Comparison of ENCODE assay signal across 17 cellular contexts in genomic region chr22:35752172-35752832, GRCh38. TPM values are rescaled to one million over a fixed set of nuclear protein-coding genes. Genes with fewer than 3 reads are reported as not detected.
DNase-seq lines count a peak whose midpoint lies in the region; ATAC-seq, FAIRE-seq and TF ChIP-seq lines count a peak whose summit lies in the region.
"Had no signal": no experiment of that assay in that cellular context is flagged by ENCODE, and none has a peak within 500 bp of the region (broad histone marks: within the 10 kb centered on the region; RNA-seq: fewer than 3 reads in every experiment).

No MANE protein-coding gene starts in this region.

- dilution Hi-C loops in mammary epithelial cell (cut with HindIII; ENCODE audit: low sequenced_read_pairs) = no loop called here

- WGBS in mammary epithelial cell (ENCODE audit: low coverage, missing lambda C conversion rate) = 86% methylated on average over 5 of the region's 5 CpGs

- H3F3A ChIP-seq in DOHH2 (ENCODE audit: control insufficient read depth, insufficient read depth) (peaks cover 75% of the 10 kb centered on the region), Loucy (ENCODE audit: low read depth) (no peaks in the 10 kb centered on the region)

- H3K9me3 ChIP-seq in DOHH2 (ENCODE audit: control insufficient read depth, insufficient read depth, low read length) (no peaks in the 10 kb centered on the region), Loucy (ENCODE audit: insufficient read depth, low read depth, low read length) (no peaks in the 10 kb centered on the region), mammary epithelial cell (replicated peaks; ENCODE audit: insufficient read depth, low read length) (no peaks in the 10 kb centered on the region)
- H3K9me3 ChIP-seq: mucosa of descending colon, SK-N-SH had no signal

- no peak for FAIRE-seq in frontal cortex (lab: Jason Lieb, UNC)

- DNase-seq in WTC11 (ENCODE audit: low spot score) (no peak), naive B cell (peak; percentile 25), frontal cortex (ENCODE audit: low spot score in 2 of 2) (no peak), mammary epithelial cell (no peak)
- DNase-seq: C1 segment of cervical spinal cord; HCEC 1CT; mucosa of descending colon; NCI-H510A treated with DMSO at 0.1 percent for 48 hours; SK-N-SH; stimulated activated CD4-positive, alpha-beta T cell treated with anti-CD3 and anti-CD28 coated beads, Interleukin-4, amount 100 ng/mL, for 24 hours; stimulated activated naive CD4-positive, alpha-beta T cell had no signal

- H3K9me2 ChIP-seq in DOHH2 (replicated peaks; ENCODE audit: control insufficient read depth, low read length) (no peaks in the 10 kb centered on the region), Loucy (replicated peaks; ENCODE audit: low read depth, low read length) (no peaks in the 10 kb centered on the region)
- H3K9me2 ChIP-seq: SK-N-SH had no signal

- TF ChIP-seq CTCF in DOHH2 (IDR thresholded peaks at IDR 0.05; ENCODE audit: low read depth, low read length, poor library complexity, severe bottlenecking) (peak; percentile 22), Loucy (conservative IDR thresholded peaks at IDR 0.05; ENCODE audit: low read length) (no peak), WTC11 (IDR thresholded peaks at IDR 0.05) (no peak), mammary epithelial cell (conservative IDR thresholded peaks at IDR 0.05 in 1 of 2, IDR thresholded peaks at IDR 0.05 in 1 of 2; ENCODE audit: extremely low read depth in 1 of 2, insufficient read depth in 1 of 2, low read depth in 1 of 2, low read length in 2 of 2) (no peak)

- POLR2A ChIA-PET in WTC11 (lab: Charles Lee) = interaction anchor here (0.6 kb wide), 1 partner anchor 75 kb away, joined by 3 read pairs; no protein-coding TSS in a partner anchor

- H3K27ac ChIP-seq in DOHH2 (ENCODE audit: low read depth, low read length) (peak overlapping the region; percentile 100), mammary epithelial cell (ENCODE audit: insufficient read depth, low read depth, low read length) (no peak overlapping the region)

- ATAC-seq in WTC11 (peak; percentile 43), naive B cell (ENCODE audit: low read depth in 2 of 2) (peak; percentile 29 to 49), GM18907 (IDR thresholded peaks at IDR 0.05; ENCODE audit: unreplicated experiment) (no peak), GM18520 (IDR thresholded peaks at IDR 0.05; ENCODE audit: unreplicated experiment) (no peak)
- ATAC-seq: activated CD4-positive, CD25-positive, alpha-beta regulatory T cell treated with anti-CD3 and anti-CD28 coated beads, Interleukin-2, amount 50 U/mL, for 24 hours; mucosa of descending colon had no signal

- H3K4me1 ChIP-seq in DOHH2 (ENCODE audit: control insufficient read depth, low read length) (peaks cover 99% of the 10 kb centered on the region), Loucy (ENCODE audit: insufficient read depth, low read length, poor library complexity, severe bottlenecking) (peaks cover 38% of the 10 kb centered on the region), mammary epithelial cell (ENCODE audit: insufficient read depth, low read length) (no peaks in the 10 kb centered on the region)

- H3K9ac ChIP-seq in Loucy (ENCODE audit: low read depth, low read length, poor library complexity, severe bottlenecking) = no peak overlapping the region
- H3K9ac ChIP-seq in mammary epithelial cell (ENCODE audit: insufficient read depth, low read length) = no peak overlapping the region
- H3K9ac ChIP-seq: SK-N-SH had no signal

- H3K4me1 Mint-ChIP-seq in WTC11 (peaks cover 59% of the 10 kb centered on the region), naive B cell (peaks cover 26 to 33% (median 31%) of the 10 kb centered on the region in 3 donors)

- H4K20me1 ChIP-seq in DOHH2 (ENCODE audit: control insufficient read depth, insufficient read depth, low read depth, low read length) (no peaks in the 10 kb centered on the region), Loucy (ENCODE audit: insufficient read depth, low read length, poor library complexity, severe bottlenecking) (no peaks in the 10 kb centered on the region), mammary epithelial cell (ENCODE audit: insufficient read depth, low read length) (no peaks in the 10 kb centered on the region)

- H3K4me3 ChIP-seq in DOHH2 (ENCODE audit: low read length) = peak overlapping the region; percentile 73
- H3K4me3 ChIP-seq in Loucy (ENCODE audit: low read length, poor library complexity, severe bottlenecking) = no peak overlapping the region
- no peak overlapping the region for H3K4me3 ChIP-seq in mammary epithelial cell (replicated peaks in 1 of 3; ENCODE audit: insufficient read depth in 1 of 3, low read depth in 2 of 3, low read length in 3 of 3)
- H3K4me3 ChIP-seq: mucosa of descending colon had no signal

- no peaks in the 10 kb centered on the region for H3K27me3 Mint-ChIP-seq in WTC11 (ENCODE audit: low read depth)
- peaks cover 74 to 80% (median 74%) of the 10 kb centered on the region in 3 donors for H3K27me3 Mint-ChIP-seq in naive B cell

- no peak overlapping the region for H3K4me3 Mint-ChIP-seq in WTC11
- peak overlapping the region in 5 of 8 donors; percentile 14 to 53 (median 29) for H3K4me3 Mint-ChIP-seq in naive B cell

- H3K9me3 Mint-ChIP-seq in WTC11 (no peaks in the 10 kb centered on the region), naive B cell (peaks cover 0 to 3% (median 0%) of the 10 kb centered on the region in 7 donors)

- H3K36me3 Mint-ChIP-seq in WTC11 (peaks cover 6% of the 10 kb centered on the region; the same call in 1 of the 2 replicates), naive B cell (no peaks in the 10 kb centered on the region)

- peak overlapping the region; percentile 95 for H3K4me2 ChIP-seq in DOHH2 (ENCODE audit: low read length)
- H3K4me2 ChIP-seq in Loucy (ENCODE audit: low read depth, low read length, poor library complexity, severe bottlenecking) = peak overlapping the region; percentile 9
- no peak overlapping the region for H3K4me2 ChIP-seq in mammary epithelial cell (ENCODE audit: insufficient read depth, low read depth, low read length)
- H3K4me2 ChIP-seq: SK-N-SH had no signal

- H3K27ac Mint-ChIP-seq in WTC11 (peak overlapping the region; percentile 88), naive B cell (no peak overlapping the region)

- H3K79me2 ChIP-seq in DOHH2 (ENCODE audit: control insufficient read depth, low read length) = peaks cover 52% of the 10 kb centered on the region
- H3K79me2 ChIP-seq in Loucy (ENCODE audit: insufficient read depth, low read length) = no peaks in the 10 kb centered on the region
- peaks cover 2% of the 10 kb centered on the region for H3K79me2 ChIP-seq in mammary epithelial cell (ENCODE audit: insufficient read depth, low read length)

- H2AFZ ChIP-seq in Loucy (ENCODE audit: low read length) (no peak overlapping the region), mammary epithelial cell (ENCODE audit: low read depth, low read length) (no peak overlapping the region)

- no peaks in the 10 kb centered on the region for H3K27me3 ChIP-seq in DOHH2 (ENCODE audit: control insufficient read depth, low read length)
- H3K27me3 ChIP-seq in Loucy (ENCODE audit: insufficient read depth, low read length, poor library complexity, severe bottlenecking) = no peaks in the 10 kb centered on the region
- no peaks in the 10 kb centered on the region for H3K27me3 ChIP-seq in mammary epithelial cell (ENCODE audit: insufficient read depth, low read length)

- no TSS peak for BruUV-seq in mammary epithelial cell (replicated peaks; lab: Mats Ljungman, UMichigan)

- H3K36me3 ChIP-seq in DOHH2 (ENCODE audit: control insufficient read depth, low read length) = peaks cover 56% of the 10 kb centered on the region
- H3K36me3 ChIP-seq in Loucy (ENCODE audit: insufficient read depth, low read length) = no peaks in the 10 kb centered on the region
- H3K36me3 ChIP-seq in mammary epithelial cell (ENCODE audit: insufficient read depth, low read length) = peaks cover 17% of the 10 kb centered on the region

- intact Hi-C loops in mammary epithelial cell (cut with micrococcal nuclease) = no loop called here

- in situ Hi-C loops in mammary epithelial cell (cut with MboI; ENCODE audit: low sequenced_read_pairs in 2 of 2) = no loop called here

- CTCF ChIA-PET in WTC11 (lab: Charles Lee) (interaction anchor here (1.0 to 1.6 kb wide), 4 partner anchors 11 to 372 kb away, joined by 3 to 8 read pairs (median 5); no protein-coding TSS in a partner anchor), mammary epithelial cell (lab: Charles Lee; ENCODE audit: low non-redundant PET) (no interaction called here)

TF ChIP-seq in WTC11, 78 proteins besides CTCF, POLR2A, EP300 and RAD21 (continues in another document):
- TF ChIP-seq KAT7 (CRISPR knock-in tag; IDR thresholded peaks at IDR 0.05; ENCODE audit: borderline replicate concordance) (no peak), NFATC4 (CRISPR knock-in tag; IDR thresholded peaks at IDR 0.05) (no peak), ZNF532 (CRISPR knock-in tag; IDR thresholded peaks at IDR 0.05; ENCODE audit: borderline replicate concordance) (no peak)

RNA-seq across cellular contexts. Expression of gene APOL5, which starts 34.6 kb away (rescaled TPM):
- total RNA-seq in WTC11 (2021) (not detected in 3 replicates), frontal cortex (not detected), mammary epithelial cell (not detected)
- polyA plus RNA-seq in naive B cell (ENCODE audit: low read depth in 6 of 6) (not detected), mammary epithelial cell (not detected)
- not detected for polyA minus RNA-seq in mammary epithelial cell
- total RNA-seq: mucosa of descending colon, renal cortical epithelial cell had no signal
- polyA plus RNA-seq: SK-N-SH had no signal

Comparison
In these comparisons a context has a peak if more than half of its experiments do, and no peak if none do; other contexts are left out.
1. ATAC-seq: peak in WTC11 (single experiment) and naive B cell (2 of 2); none in GM18907 (single experiment) and GM18520 (single experiment).